ENCODE assay signal across 8 cellular contexts in the genomic region with DNA sequence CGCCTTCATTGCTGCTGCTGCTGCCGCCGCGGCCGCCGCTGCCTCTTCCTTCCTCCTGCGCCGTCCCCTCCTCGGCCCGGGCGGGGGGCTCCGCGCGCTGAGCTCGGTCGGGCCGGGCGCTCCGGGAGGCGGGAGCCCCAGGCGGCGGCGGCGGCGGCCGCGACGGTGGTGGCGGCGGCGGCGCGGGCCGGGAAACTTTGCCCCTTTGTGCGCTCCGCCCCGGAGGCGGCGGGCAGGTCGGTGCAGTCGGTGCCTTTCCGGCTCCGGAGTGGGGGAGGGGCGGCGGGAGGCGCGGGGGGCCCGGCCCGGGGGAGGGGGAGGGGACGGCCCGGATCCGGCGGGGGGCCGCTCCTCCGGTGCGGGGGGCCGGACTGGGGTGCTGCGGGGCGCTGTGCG. TPM values are rescaled to one million over a fixed set of nuclear protein-coding genes. Genes with fewer than 3 reads are reported as not detected.
DNase-seq lines count a peak whose midpoint lies in the region; ATAC-seq, FAIRE-seq and TF ChIP-seq lines count a peak whose summit lies in the region.

No MANE protein-coding gene starts in this region.

- H3K27me3 ChIP-seq in CD4-positive, CD25-positive, alpha-beta regulatory T cell (ENCODE audit: control insufficient read depth, insufficient read depth, low read length), result no peaks in the 10 kb centered on the region
- no peaks in the 10 kb centered on the region for H3K27me3 ChIP-seq in HL-60 (ENCODE audit: insufficient read depth, poor library complexity, severe bottlenecking)
- no peaks in the 10 kb centered on the region for H3K27me3 ChIP-seq in endothelial cell of umbilical vein (ENCODE audit: control insufficient read depth in 2 of 2, insufficient read depth in 2 of 2, low read length in 2 of 2)
- no peaks in the 10 kb centered on the region for H3K27me3 ChIP-seq in neutrophil

- H3K4me2 ChIP-seq in endothelial cell of umbilical vein (ENCODE audit: insufficient read depth, low read length), result no peak overlapping the region

- no peak for FAIRE-seq in endothelial cell of umbilical vein (lab: Jason Lieb, UNC)

- CTCF ChIA-PET in endothelial cell of umbilical vein (lab: Charles Lee), result interaction anchor here (1.5 kb wide), 1 partner anchor 156 kb away, joined by 3 read pairs; a partner anchor contains a TSS

- intact Hi-C loops in endothelial cell of umbilical vein (cut with micrococcal nuclease), result loop anchor here (1.0 to 10.0 kb wide), 3 partner anchors 58 to 160 kb away; a partner anchor contains a TSS

- no peaks in the 10 kb centered on the region for H4K20me1 ChIP-seq in endothelial cell of umbilical vein (replicated peaks; ENCODE audit: control insufficient read depth, extremely low read depth, insufficient read depth, low read length)

- no peak overlapping the region for H3K4me3 Mint-ChIP-seq in CD4-positive, CD25-positive, alpha-beta regulatory T cell

- dilution Hi-C loops in endothelial cell of umbilical vein (cut with MboI; ENCODE audit: extremely low pct_ligation_motif_present, low sequenced_read_pairs), result no loop called here

- H3K4me3 ChIP-seq in CD4-positive, CD25-positive, alpha-beta regulatory T cell (ENCODE audit: low read depth, low read length), result no peak overlapping the region
- H3K4me3 ChIP-seq in HL-60 (replicated peaks; ENCODE audit: insufficient read depth, low read length) (peak overlapping the region; percentile 8; the same call in 1 of the 2 replicates), endothelial cell of umbilical vein (replicated peaks in 1 of 3; ENCODE audit: insufficient read depth in 1 of 3, low read depth in 1 of 3, low read length in 3 of 3) (peak overlapping the region in 1 of 3 experiments; percentile 66), neutrophil (ENCODE audit: low read depth in 1 of 2, low read length in 1 of 2) (peak overlapping the region; percentile 35 to 70)

- no peaks in the 10 kb centered on the region for H3K36me3 ChIP-seq in CD4-positive, CD25-positive, alpha-beta regulatory T cell (ENCODE audit: control insufficient read depth, insufficient read depth, low read length)
- H3K36me3 ChIP-seq in endothelial cell of umbilical vein (ENCODE audit: control insufficient read depth in 2 of 2, extremely low read depth in 1 of 2, insufficient read depth in 2 of 2, low read length in 2 of 2) (peaks cover 0 to 8% of the 10 kb centered on the region in 2 experiments), neutrophil (peaks cover 16% of the 10 kb centered on the region)

- BruUV-seq in endothelial cell of umbilical vein (replicated peaks; lab: Mats Ljungman, UMichigan), result no TSS peak

- H3K27me3 Mint-ChIP-seq in CD4-positive, CD25-positive, alpha-beta regulatory T cell, result no peaks in the 10 kb centered on the region

- H3K36me3 Mint-ChIP-seq in CD4-positive, CD25-positive, alpha-beta regulatory T cell, result peaks cover 8% of the 10 kb centered on the region

- peak overlapping the region; percentile 67 for H3K9ac ChIP-seq in endothelial cell of umbilical vein (replicated peaks; ENCODE audit: extremely low read depth, insufficient read depth, low read length)

- H3K27ac Mint-ChIP-seq in CD4-positive, CD25-positive, alpha-beta regulatory T cell, result no peak overlapping the region

- peak; percentile 13 to 27 for ATAC-seq in CD4-positive, CD25-positive, alpha-beta regulatory T cell (ENCODE audit: low read depth in 2 of 2)

- peaks cover 35 to 83% (median 62%) of the 10 kb centered on the region in 4 donors for H3K4me1 Mint-ChIP-seq in CD4-positive, CD25-positive, alpha-beta regulatory T cell

- DNase-seq in CD4-positive, CD25-positive, alpha-beta regulatory T cell, result peak in 2 of 3 donors; percentile 68 to 69
- DNase-seq in HL-60 (ENCODE audit: low read depth in 1 of 2, low spot score in 1 of 2), result peak; percentile 58 to 60
- DNase-seq in activated CD4-positive, alpha-beta T cell treated with anti-CD3 and anti-CD28 coated beads for 48 hours, result peak; percentile 69
- no peak for DNase-seq in endothelial cell of umbilical vein (ENCODE audit: low read depth, low spot score)
- no peak for DNase-seq in epidermal melanocyte (ENCODE audit: insufficient read length, low spot score)
- DNase-seq in midbrain (lab: John Stamatoyannopoulos, UW), result no peak

- H3K27ac ChIP-seq in CD4-positive, CD25-positive, alpha-beta regulatory T cell (ENCODE audit: insufficient read depth, low read length, poor library complexity, severe bottlenecking), result peak overlapping the region; percentile 5
- H3K27ac ChIP-seq in HL-60 (replicated peaks), result no peak overlapping the region
- no peak overlapping the region for H3K27ac ChIP-seq in endothelial cell of umbilical vein (ENCODE audit: insufficient read depth, low read depth, low read length)
- H3K27ac ChIP-seq in neutrophil, result peak overlapping the region; percentile 97

- H3K79me2 ChIP-seq in endothelial cell of umbilical vein (ENCODE audit: control insufficient read depth, insufficient read depth, low read length), result peaks cover 37% of the 10 kb centered on the region

- no peak for TF ChIP-seq CTCF in HL-60 (IDR thresholded peaks at IDR 0.05; ENCODE audit: insufficient read depth, low read length)
- TF ChIP-seq CTCF in endothelial cell of umbilical vein (IDR thresholded peaks at IDR 0.05; ENCODE audit: extremely low read depth in 1 of 2, insufficient read depth in 1 of 2, low read depth in 1 of 2, low read length in 2 of 2), result no peak
- no peak for TF ChIP-seq CTCF in neutrophil (IDR thresholded peaks at IDR 0.05)

- peaks cover 75% of the 10 kb centered on the region for H3K4me1 ChIP-seq in CD4-positive, CD25-positive, alpha-beta regulatory T cell (ENCODE audit: control insufficient read depth, insufficient read depth, low read length, poor library complexity, severe bottlenecking)
- H3K4me1 ChIP-seq in endothelial cell of umbilical vein (ENCODE audit: control insufficient read depth, extremely low read depth, insufficient read depth, low read length) (peaks cover 40% of the 10 kb centered on the region), neutrophil (ENCODE audit: control insufficient read depth in 1 of 2, insufficient read depth in 1 of 2, low read depth in 1 of 2, low read length in 1 of 2) (peaks cover 87 to 88% of the 10 kb centered on the region in 2 experiments)

- H3K9me1 ChIP-seq in endothelial cell of umbilical vein (replicated peaks; ENCODE audit: control insufficient read depth, extremely low read depth, insufficient read depth, low read length), result no peaks in the 10 kb centered on the region

- POLR2A ChIA-PET in endothelial cell of umbilical vein (lab: Charles Lee), result no interaction called here

- no peaks in the 10 kb centered on the region for H3K9me3 Mint-ChIP-seq in CD4-positive, CD25-positive, alpha-beta regulatory T cell

- no peak overlapping the region for H2AFZ ChIP-seq in endothelial cell of umbilical vein (ENCODE audit: low read depth, low read length)

- no peaks in the 10 kb centered on the region for H3K9me3 ChIP-seq in CD4-positive, CD25-positive, alpha-beta regulatory T cell (ENCODE audit: control insufficient read depth in 2 of 2, low read length in 2 of 2)
- no peaks in the 10 kb centered on the region for H3K9me3 ChIP-seq in endothelial cell of umbilical vein (replicated peaks; ENCODE audit: control insufficient read depth, insufficient read depth, low read length)
- H3K9me3 ChIP-seq in neutrophil, result no peaks in the 10 kb centered on the region

- TF ChIP-seq POLR2A in GM19099 (IDR thresholded peaks at IDR 0.05; ENCODE audit: extremely low read depth, insufficient read length, low read depth) (peak; percentile 66), endothelial cell of umbilical vein (IDR thresholded peaks at IDR 0.05; ENCODE audit: low read depth, low read length) (no peak)

TF ChIP-seq in endothelial cell of umbilical vein, 7 proteins besides CTCF, POLR2A, EP300 and RAD21:
- TF ChIP-seq MYC (IDR thresholded peaks at IDR 0.05; ENCODE audit: low read depth, low read length) (no peak), EZH2 (IDR thresholded peaks at IDR 0.05; ENCODE audit: borderline replicate concordance, low read depth, low read length, severe bottlenecking) (no peak), FOS (IDR thresholded peaks at IDR 0.05; ENCODE audit: borderline replicate concordance, insufficient read depth, low read length) (no peak), JUN (IDR thresholded peaks at IDR 0.05; ENCODE audit: borderline replicate concordance, insufficient read depth, insufficient read length, low read depth) (no peak), GATA2 (IDR thresholded peaks at IDR 0.05; ENCODE audit: insufficient read depth, insufficient read length, low read depth, low read length) (no peak), POLR2AphosphoS5 (IDR thresholded peaks at IDR 0.05; ENCODE audit: insufficient read depth, low read depth, low read length) (no peak)
- TF ChIP-seq, protein P1, sequence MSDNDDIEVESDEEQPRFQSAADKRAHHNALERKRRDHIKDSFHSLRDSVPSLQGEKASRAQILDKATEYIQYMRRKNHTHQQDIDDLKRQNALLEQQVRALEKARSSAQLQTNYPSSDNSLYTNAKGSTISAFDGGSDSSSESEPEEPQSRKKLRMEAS (IDR thresholded peaks at IDR 0.05; ENCODE audit: insufficient read depth, insufficient read length), result no peak
TF ChIP-seq in endothelial cell of umbilical vein: peak in this region for 0.

RNA-seq across cellular contexts. Expression of a gene that starts 0.2 kb away (rescaled TPM):
- total RNA-seq in CD4-positive, CD25-positive, alpha-beta regulatory T cell, result 26.3 TPM
- under 1 TPM; 0.22 to 0.30 (median 0.26) TPM for polyA plus RNA-seq in CD4-positive, CD25-positive, alpha-beta regulatory T cell
- 14.7 and 15.6 TPM in 2 replicates for total RNA-seq in endothelial cell of umbilical vein
- polyA plus RNA-seq in endothelial cell of umbilical vein, result 3.0 and 3.4 TPM in 2 replicates
- 3.4 and 3.6 TPM in 2 replicates for polyA plus RNA-seq in endothelial cell of umbilical vein (2011; cell fraction: cytosol; rRNA removed)
- 13.8 and 14.6 TPM in 2 replicates for polyA plus RNA-seq in endothelial cell of umbilical vein (2011; cell fraction: nucleus; rRNA removed)
- polyA plus RNA-seq in endothelial cell of umbilical vein (2012), result 6.5 and 7.4 TPM in 2 replicates
- polyA minus RNA-seq in endothelial cell of umbilical vein, result 10.6 and 11.2 TPM in 2 replicates
- polyA minus RNA-seq in endothelial cell of umbilical vein (2011; cell fraction: cytosol; rRNA and poly(A)+ RNA removed), result 9.1 TPM
- 13.2 and 15.1 TPM in 2 replicates for polyA minus RNA-seq in endothelial cell of umbilical vein (2011; cell fraction: nucleus; rRNA and poly(A)+ RNA removed)

RNA-seq across cellular contexts. Expression of a gene that starts 58.2 kb away (rescaled TPM):
- 43.5 TPM for total RNA-seq in CD4-positive, CD25-positive, alpha-beta regulatory T cell
- polyA plus RNA-seq in CD4-positive, CD25-positive, alpha-beta regulatory T cell, result 100 to 1,000 TPM; 182 to 226 (median 205) TPM
- 51.8 and 58.8 TPM in 2 replicates for total RNA-seq in endothelial cell of umbilical vein
- 68.7 and 77.5 TPM in 2 replicates for polyA plus RNA-seq in endothelial cell of umbilical vein
- 85.8 and 99.0 TPM in 2 replicates for polyA plus RNA-seq in endothelial cell of umbilical vein (2011; cell fraction: cytosol; rRNA removed)
- 37.5 and 40.0 TPM in 2 replicates for polyA plus RNA-seq in endothelial cell of umbilical vein (2011; cell fraction: nucleus; rRNA removed)
- 77.6 and 82.7 TPM in 2 replicates for polyA plus RNA-seq in endothelial cell of umbilical vein (2012)
- 18.6 and 19.3 TPM in 2 replicates for polyA minus RNA-seq in endothelial cell of umbilical vein
- 24.8 TPM for polyA minus RNA-seq in endothelial cell of umbilical vein (2011; cell fraction: cytosol; rRNA and poly(A)+ RNA removed)
- polyA minus RNA-seq in endothelial cell of umbilical vein (2011; cell fraction: nucleus; rRNA and poly(A)+ RNA removed), result 16.0 and 19.5 TPM in 2 replicates

Comparison
In these comparisons a context has a peak if more than half of its experiments do, and no peak if none do; other contexts are left out.
1. DNase-seq: peak in CD4-positive, CD25-positive, alpha-beta regulatory T cell (2 of 3), HL-60 (2 of 2) and activated CD4-positive, alpha-beta T cell treated with anti-CD3 and anti-CD28 coated beads for 48 hours (single experiment); none in endothelial cell of umbilical vein (single experiment), epidermal melanocyte (single experiment) and midbrain (single experiment).
2. H3K27ac ChIP-seq: peak in CD4-positive, CD25-positive, alpha-beta regulatory T cell (single experiment) and neutrophil (single experiment); none in HL-60 (single experiment) and endothelial cell of umbilical vein (single experiment).